In the genomic region with DNA sequence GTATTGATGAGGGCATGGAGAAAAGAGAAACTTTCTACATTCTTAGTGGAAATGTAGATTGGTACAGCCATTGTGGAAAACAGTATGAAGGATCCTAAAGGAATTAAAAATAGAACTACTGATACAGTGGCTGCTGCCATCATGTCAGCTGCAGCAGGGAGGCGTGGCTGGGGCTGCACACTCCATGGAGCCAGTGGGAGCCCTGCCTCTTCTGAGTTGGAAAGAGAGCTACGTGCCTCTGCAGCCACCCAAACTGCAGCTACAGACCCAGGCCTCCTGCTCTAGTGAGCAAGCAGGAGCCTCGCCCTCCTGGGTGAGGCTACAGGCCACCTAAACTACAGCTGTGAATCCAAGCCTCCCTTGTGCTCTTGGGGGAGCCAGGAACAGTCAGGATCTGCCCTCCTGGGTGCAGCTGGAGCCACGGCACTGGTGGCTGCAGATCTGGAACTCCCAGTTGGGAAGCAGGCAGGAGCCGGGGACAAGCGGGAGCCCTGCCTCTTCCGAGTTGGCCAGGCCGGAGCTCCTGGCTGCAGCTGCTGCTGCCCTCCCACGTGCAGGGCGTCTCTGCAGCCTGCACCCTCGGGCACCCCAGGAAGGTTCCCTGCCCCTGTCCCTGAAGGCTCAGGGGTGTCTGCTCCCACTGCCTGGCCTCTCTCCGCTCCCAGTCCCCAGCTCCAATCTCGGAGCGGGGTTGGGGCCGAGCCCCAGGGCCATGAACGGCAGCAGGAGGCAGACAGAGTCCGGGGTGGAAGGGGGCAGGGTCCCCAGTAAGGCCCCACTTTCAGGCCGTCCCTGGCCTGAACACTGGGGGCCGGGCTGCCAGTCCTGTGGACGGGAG, we compare ENCODE assay signal across 18 cellular contexts.
"Had no signal": no experiment of that assay in that cellular context is flagged by ENCODE, and none has a peak within 500 bp of the region (broad histone marks: within the 10 kb centered on the region; RNA-seq: fewer than 3 reads in every experiment).

No MANE protein-coding gene starts in this region.

- H3K27ac ChIP-seq: adrenal gland, esophagus squamous epithelium, neutrophil, tibial nerve had no signal

- H3K4me3 ChIP-seq: adrenal gland, esophagus squamous epithelium, tibial nerve had no signal

- H3K27me3 ChIP-seq: adrenal gland, esophagus squamous epithelium, neutrophil, tibial nerve had no signal

- H3K36me3 ChIP-seq: adrenal gland, esophagus squamous epithelium, neutrophil, tibial nerve had no signal

- H3K9me3 ChIP-seq: adrenal gland, esophagus squamous epithelium, neutrophil, tibial nerve had no signal

- ATAC-seq: activated CD8-positive, alpha-beta T cell treated with anti-CD3 and anti-CD28 coated beads for 36 hours; activated T-cell treated with anti-CD3 and anti-CD28 coated beads, Interleukin-2, amount 50 U/mL, for 4 hours; naive thymus-derived CD4-positive, alpha-beta T cell had no signal

- DNase-seq: activated B cell treated with CpG ODN at 0.5 μM for 24 hours; activated CD4-positive, alpha-beta T cell treated with anti-CD3 and anti-CD28 coated beads for 48 hours; activated CD8-positive, alpha-beta T cell treated with anti-CD3 and anti-CD28 coated beads for 36 hours; activated effector memory CD4-positive, alpha-beta T cell treated with anti-CD3 and anti-CD28 coated beads, Interleukin-2, amount 50 U/mL, for 16 hours; activated T-cell treated with anti-CD3 and anti-CD28 coated beads, Interleukin-2, amount 50 U/mL, for 4 hours; adrenal gland; caudate nucleus; esophagus squamous epithelium; immature natural killer cell; naive thymus-derived CD4-positive, alpha-beta T cell; posterior cingulate gyrus; retina; small intestine; stimulated activated CD4-positive, alpha-beta T cell treated with anti-CD3 and anti-CD28 coated beads, Interleukin-4, amount 100 ng/mL, for 24 hours; stimulated activated naive CD4-positive, alpha-beta T cell treated with Interleukin-2 at 50 U/mL for 16 hours; substantia nigra had no signal
